Comparison of ENCODE assay signal across 18 cellular contexts in the genomic region with DNA sequence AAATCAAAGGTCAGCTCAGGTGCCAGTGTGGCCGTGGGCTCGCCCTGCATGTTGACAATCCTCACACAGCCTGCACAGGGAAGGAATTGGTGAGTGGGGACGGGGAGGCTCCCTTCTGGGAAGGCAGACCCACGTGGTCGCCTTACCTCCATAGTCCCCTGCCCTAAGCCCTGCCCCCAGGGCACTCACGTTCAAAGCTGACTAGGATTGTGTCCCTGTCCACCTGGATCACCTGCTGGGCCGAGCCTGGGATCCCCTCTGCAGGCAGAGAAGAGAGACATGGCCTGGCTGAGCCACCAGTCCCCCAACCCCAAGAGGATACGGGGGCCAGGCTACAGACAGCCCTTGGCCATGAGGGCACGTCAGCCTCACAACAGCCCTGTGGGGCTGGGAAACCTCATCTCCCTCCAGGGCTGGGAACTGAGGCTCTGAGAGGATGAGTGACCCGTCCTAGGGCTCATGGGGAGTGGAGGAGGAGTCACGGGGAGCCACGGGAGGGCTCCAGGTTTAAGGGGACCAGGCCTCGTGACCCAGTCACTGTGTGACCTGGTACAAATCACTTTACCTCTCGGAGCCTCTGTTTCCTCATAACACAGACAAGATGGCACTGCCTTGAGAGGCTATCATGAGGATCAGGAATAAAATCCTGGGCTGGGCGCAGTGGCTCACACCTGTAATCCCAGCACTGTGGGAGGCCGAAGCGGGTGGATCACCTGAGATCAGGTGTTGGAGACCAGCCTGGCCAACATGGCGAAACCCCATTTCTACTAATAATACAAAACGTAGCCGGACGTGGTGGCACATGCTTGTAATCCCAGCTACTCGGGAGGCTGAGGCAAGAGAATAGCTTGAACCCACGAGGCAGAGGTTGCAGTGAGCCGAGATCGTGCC. TPM values are rescaled to one million over a fixed set of nuclear protein-coding genes. Genes with fewer than 3 reads are reported as not detected.
DNase-seq lines count a peak whose midpoint lies in the region; ATAC-seq, FAIRE-seq and TF ChIP-seq lines count a peak whose summit lies in the region.
"Had no signal": no experiment of that assay in that cellular context is flagged by ENCODE, and none has a peak within 500 bp of the region (broad histone marks: within the 10 kb centered on the region; RNA-seq: fewer than 3 reads in every experiment).

No MANE protein-coding gene starts in this region.

- DNase-seq in GM12892 (ENCODE audit: insufficient read length) (peak; percentile 8), H7 (peak; percentile 32), lower lobe of right lung (peak; percentile 28), sigmoid colon (peak; percentile 59), NCI-H510A (lab: John Stamatoyannopoulos, UW) (no peak), globus pallidus (ENCODE audit: low spot score) (no peak)
- no peak for DNase-seq in activated CD8-positive, alpha-beta memory T cell treated with anti-CD3 and anti-CD28 coated beads, Interleukin-2, amount 50 U/mL, for 48 hours
- DNase-seq: Calu3; CD4-positive, alpha-beta T cell; DMS53; NCI-H1105 treated with DMSO at 0.1 percent for 48 hours; NCI-H187; NCI-H446; NK-92 treated with Interleukin-12 subunit alpha and Interleukin-12 subunit beta, amount 100 ng/mL, for 24 hours; OCI-M1; SJCRH30 had no signal

- H3K27me3 ChIP-seq in H7 (ENCODE audit: control insufficient read depth, insufficient read depth, low read length) (no peaks in the 10 kb centered on the region), lower lobe of right lung (ENCODE audit: low read depth) (no peaks in the 10 kb centered on the region), sigmoid colon (no peaks in the 10 kb centered on the region)
- H3K27me3 ChIP-seq: SJCRH30 had no signal

- intact Hi-C loops in lower lobe of right lung (cut with DNase I) (no loop called here), sigmoid colon (cut with DNase I) (no loop called here)

- H3K4me1 ChIP-seq in lower lobe of right lung (peaks cover 5% of the 10 kb centered on the region), sigmoid colon (peaks cover 0 to 9% (median 6%) of the 10 kb centered on the region in 4 donors)
- H3K4me1 ChIP-seq: SJCRH30 had no signal

- FAIRE-seq in GM12892 (lab: Jason Lieb, UNC), result no peak

- no peaks in the 10 kb centered on the region; the same call in 1 of the 2 replicates for H3K36me3 ChIP-seq in H7 (replicated peaks; ENCODE audit: control insufficient read depth, insufficient read depth, low read length)
- peaks cover 31% of the 10 kb centered on the region for H3K36me3 ChIP-seq in lower lobe of right lung
- peaks cover 0 to 30% (median 6%) of the 10 kb centered on the region in 4 donors for H3K36me3 ChIP-seq in sigmoid colon
- H3K36me3 ChIP-seq: SJCRH30 had no signal

- no peak for TF ChIP-seq EP300 in sigmoid colon (IDR thresholded peaks at IDR 0.05)

- H3K27ac ChIP-seq in lower lobe of right lung, result no peak overlapping the region
- H3K27ac ChIP-seq in sigmoid colon, result no peak overlapping the region
- H3K27ac ChIP-seq: SJCRH30 had no signal

- H3K4me3 ChIP-seq in H7 (ENCODE audit: insufficient read depth, low read depth, low read length) (no peak overlapping the region), lower lobe of right lung (no peak overlapping the region), sigmoid colon (no peak overlapping the region)
- H3K4me3 ChIP-seq: SJCRH30 had no signal

- no peak for TF ChIP-seq CTCF in lower lobe of right lung (IDR thresholded peaks at IDR 0.05)
- TF ChIP-seq CTCF in sigmoid colon (IDR thresholded peaks at IDR 0.05), result no peak

- TF ChIP-seq POLR2A in GM12892 (IDR thresholded peaks at IDR 0.05; ENCODE audit: low read depth, low read length) (no peak), sigmoid colon (IDR thresholded peaks at IDR 0.05) (no peak)

- H3K9me3 ChIP-seq in lower lobe of right lung, result no peaks in the 10 kb centered on the region
- H3K9me3 ChIP-seq in sigmoid colon, result no peaks in the 10 kb centered on the region
- H3K9me3 ChIP-seq: SJCRH30 had no signal

- WGBS in sigmoid colon, 2 donors, result 88 to 93% methylated on average over 25 of the region's 25 CpGs

- no peak for ATAC-seq in lower lobe of right lung
- ATAC-seq: HCT116 had no signal

RNA-seq across cellular contexts. Expression of a gene that starts 12.1 kb away (rescaled TPM):
- polyA plus RNA-seq in GM12892 (2012; ENCODE audit: missing spikeins), result 146 TPM
- 66.5 and 80.0 TPM in 2 replicates for total RNA-seq in H7 (2014; rRNA removed; shearing (Covaris generic))
- total RNA-seq in lower lobe of right lung (269 TPM), sigmoid colon (100 to 1,000 TPM; 185 to 381 (median 294) TPM)
- polyA plus RNA-seq in sigmoid colon, result 100 to 1,000 TPM in 1 of 3 donors, 10 to 100 TPM in 2; 36.5 to 126 (median 43.2) TPM

RNA-seq across cellular contexts. Expression of a gene that starts 12.6 kb away (rescaled TPM):
- 27.8 TPM for polyA plus RNA-seq in GM12892 (2012; ENCODE audit: missing spikeins)
- total RNA-seq in H7 (2014; rRNA removed; shearing (Covaris generic)), result 24.5 and 29.7 TPM in 2 replicates
- total RNA-seq in lower lobe of right lung (29.1 TPM), sigmoid colon (10 to 100 TPM; 11.5 to 23.5 (median 16.6) TPM)
- 10 to 100 TPM in 2 of 3 donors, 1 to 10 TPM in 1; 9.0 to 19.8 (median 11.1) TPM for polyA plus RNA-seq in sigmoid colon

RNA-seq across cellular contexts. Expression of a gene that starts 19.9 kb away (rescaled TPM):
- 9.5 TPM for polyA plus RNA-seq in GM12892 (2012; ENCODE audit: missing spikeins)
- 31.7 and 40.0 TPM in 2 replicates for total RNA-seq in H7 (2014; rRNA removed; shearing (Covaris generic))
- total RNA-seq in lower lobe of right lung (22.7 TPM), sigmoid colon (10 to 100 TPM in 1 of 4 donors, 1 to 10 TPM in 3; 6.8 to 12.7 (median 8.8) TPM)
- 10 to 100 TPM in 2 of 3 donors, 1 to 10 TPM in 1; 9.0 to 26.1 (median 10.9) TPM for polyA plus RNA-seq in sigmoid colon

RNA-seq across cellular contexts. Expression of a gene that starts 30.7 kb away (rescaled TPM):
- 0.70 TPM for polyA plus RNA-seq in GM12892 (2012; ENCODE audit: missing spikeins)
- 2.9 and 6.4 TPM in 2 replicates for total RNA-seq in H7 (2014; rRNA removed; shearing (Covaris generic))
- 2.6 TPM for total RNA-seq in lower lobe of right lung
- total RNA-seq in sigmoid colon, result 10 to 100 TPM; 10.5 to 42.1 (median 27.1) TPM
- 1 to 10 TPM in 2 of 3 donors, under 1 TPM in 1; 0.23 to 2.1 (median 1.8) TPM for polyA plus RNA-seq in sigmoid colon
- total RNA-seq: RPMI7951 had no signal

RNA-seq across cellular contexts. Expression of a gene that starts 46.5 kb away (rescaled TPM):
- 2.4 TPM for polyA plus RNA-seq in GM12892 (2012; ENCODE audit: missing spikeins)
- total RNA-seq in H7 (2014; rRNA removed; shearing (Covaris generic)), result 9.2 and 12.3 TPM in 2 replicates
- 30.4 TPM for total RNA-seq in lower lobe of right lung
- 10 to 100 TPM; 26.7 to 77.0 (median 27.8) TPM for total RNA-seq in sigmoid colon
- polyA plus RNA-seq in sigmoid colon, result 100 to 1,000 TPM in 1 of 3 donors, 1 to 10 TPM in 2; 2.1 to 101 (median 4.8) TPM
- total RNA-seq: Calu3, RPMI7951 had no signal

Comparison
In these comparisons a context has a peak if more than half of its experiments do, and no peak if none do; other contexts are left out.
1. DNase-seq: peak in GM12892 (single experiment), H7 (single experiment), lower lobe of right lung (single experiment) and sigmoid colon (single experiment); none in NCI-H510A (single experiment), activated CD8-positive, alpha-beta memory T cell treated with anti-CD3 and anti-CD28 coated beads, Interleukin-2, amount 50 U/mL, for 48 hours (single experiment) and globus pallidus (single experiment).